9 cellular contexts compared by ENCODE assay signal in the genomic region with DNA sequence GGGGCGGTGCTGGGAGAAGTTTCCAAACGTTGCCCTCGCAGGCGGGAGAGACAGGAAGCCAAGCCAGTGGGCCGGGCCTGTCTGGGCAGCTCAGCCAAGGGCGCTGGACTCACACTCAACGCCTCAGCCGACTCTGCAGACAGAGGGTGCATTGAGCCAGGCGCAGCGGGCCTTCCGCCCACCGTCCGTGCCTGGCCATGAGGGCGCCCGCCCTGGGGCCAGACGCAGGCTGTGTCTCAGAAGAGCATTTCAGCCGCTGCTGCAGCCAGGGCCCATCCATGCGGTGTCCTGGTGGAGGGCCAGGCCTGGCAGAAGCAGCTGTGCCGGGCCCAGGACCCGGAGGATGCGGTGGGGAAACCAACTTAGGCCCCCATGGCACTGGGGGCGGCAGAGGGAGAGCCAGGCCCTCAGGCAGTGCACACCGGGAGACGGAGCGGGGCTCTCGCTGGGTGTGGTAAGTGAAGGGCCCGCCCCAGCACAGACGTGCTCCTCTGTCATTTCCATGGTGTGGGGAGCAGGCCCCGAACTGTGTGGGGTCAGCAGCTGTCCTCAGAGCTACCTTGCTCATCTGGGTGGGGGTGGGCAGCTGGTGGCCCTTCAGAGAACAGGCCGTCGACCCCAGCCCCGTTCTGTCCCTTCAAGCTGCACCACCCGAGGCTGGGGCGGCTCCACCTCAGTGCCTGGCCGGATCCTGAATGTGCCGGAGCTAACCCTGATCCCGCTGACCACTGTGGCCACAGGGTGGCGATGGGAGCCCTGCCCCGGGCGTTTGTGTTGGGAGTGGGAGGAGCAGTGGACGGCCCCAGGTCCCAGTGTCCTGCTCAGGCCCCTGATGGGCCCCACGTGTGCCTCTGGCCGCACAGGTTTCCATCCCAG. TPM values are rescaled to one million over a fixed set of nuclear protein-coding genes. Genes with fewer than 3 reads are reported as not detected.
DNase-seq lines count a peak whose midpoint lies in the region; ATAC-seq and TF ChIP-seq lines count a peak whose summit lies in the region.
"Had no signal": no experiment of that assay in that cellular context is flagged by ENCODE, and none has a peak within 500 bp of the region (broad histone marks: within the 10 kb centered on the region; RNA-seq: fewer than 3 reads in every experiment).

No MANE protein-coding gene starts in this region.

- no peaks in the 10 kb centered on the region for H3K27me3 ChIP-seq in heart left ventricle

- H3K27ac ChIP-seq in angular gyrus (ENCODE audit: low read depth, low read length) (peak overlapping the region; percentile 84), heart left ventricle (peak overlapping the region; percentile 18 to 94 (median 64))

- H3K27me3 Mint-ChIP-seq in natural killer cell treated with Interleukin-12 subunit alpha and Interleukin-12 subunit beta and Interleukin-15 and Interleukin-18, amount 100 ng/mL, for 72 hours: no peaks in the 10 kb centered on the region

- no peak overlapping the region for H3K27ac Mint-ChIP-seq in natural killer cell treated with Interleukin-12 subunit alpha and Interleukin-12 subunit beta and Interleukin-15 and Interleukin-18, amount 100 ng/mL, for 72 hours

- 43 to 49% (median 47%) methylated on average over 7 to 43 of the region's 43 CpGs for WGBS in heart left ventricle, 4 donors

- no peaks in the 10 kb centered on the region for H3K36me3 Mint-ChIP-seq in natural killer cell treated with Interleukin-12 subunit alpha and Interleukin-12 subunit beta and Interleukin-15 and Interleukin-18, amount 100 ng/mL, for 72 hours

- H3K9me3 ChIP-seq in heart left ventricle: no peaks in the 10 kb centered on the region

- H3K36me3 ChIP-seq in heart left ventricle: peaks cover 0 to 11% (median 0%) of the 10 kb centered on the region in 9 donors

- DNase-seq in ELF-1 (ENCODE audit: low read depth, low spot score) (peak; percentile 81), heart left ventricle (peak in 4 of 5 donors; percentile 68 to 85 (median 79)), putamen (ENCODE audit: low spot score) (peak; percentile 90), NOMO-1 treated with dmso at 0.1 percent for 144 hours (lab: John Stamatoyannopoulos, UW; ENCODE audit: unreplicated experiment) (no peak), germinal center (ENCODE audit: low spot score) (no peak)
- DNase-seq in natural killer cell treated with Interleukin-12 subunit alpha and Interleukin-12 subunit beta and Interleukin-15 and Interleukin-18, amount 100 ng/mL, for 72 hours (ENCODE audit: low spot score): no peak
- DNase-seq: cerebellar nuclear complex had no signal

- TF ChIP-seq CTCF in heart left ventricle (IDR thresholded peaks at IDR 0.05): peak in 11 of 12 donors; percentile 19 to 69 (median 53)

- H3K4me1 Mint-ChIP-seq in natural killer cell treated with Interleukin-12 subunit alpha and Interleukin-12 subunit beta and Interleukin-15 and Interleukin-18, amount 100 ng/mL, for 72 hours (ENCODE audit: low read depth in 2 of 2): no peaks in the 10 kb centered on the region

- peak; percentile 39 to 57 (median 44) for ATAC-seq in heart left ventricle
- no peak for ATAC-seq in natural killer cell treated with Interleukin-12 subunit alpha and Interleukin-12 subunit beta and Interleukin-15 and Interleukin-18, amount 100 ng/mL, for 72 hours
- ATAC-seq in HG03439 (IDR thresholded peaks at IDR 0.05; ENCODE audit: unreplicated experiment): no peak

- no peak for TF ChIP-seq POLR2A in heart left ventricle (IDR thresholded peaks at IDR 0.05)

- peak overlapping the region in 9 of 12 donors; percentile 10 to 52 (median 24) for H3K4me3 ChIP-seq in heart left ventricle

- no peaks in the 10 kb centered on the region for H3K9me3 Mint-ChIP-seq in natural killer cell treated with Interleukin-12 subunit alpha and Interleukin-12 subunit beta and Interleukin-15 and Interleukin-18, amount 100 ng/mL, for 72 hours

- H3K4me1 ChIP-seq in heart left ventricle: peaks cover 0 to 60% (median 42%) of the 10 kb centered on the region in 12 donors

- intact Hi-C loops in heart left ventricle (cut with DNase I): loop anchor here in 1 of 10 donors (2.0 kb wide), 1 partner anchor 17 kb away; a partner anchor contains a TSS

- no peak overlapping the region for H3K4me3 Mint-ChIP-seq in natural killer cell treated with Interleukin-12 subunit alpha and Interleukin-12 subunit beta and Interleukin-15 and Interleukin-18, amount 100 ng/mL, for 72 hours

RNA-seq across cellular contexts. Expression of a gene that starts 18.0 kb away (rescaled TPM):
- 10 to 100 TPM; 21.3 to 67.8 (median 33.6) TPM for total RNA-seq in heart left ventricle
- polyA plus RNA-seq in heart left ventricle: 10 to 100 TPM; 22.6 to 36.8 TPM
- total RNA-seq in natural killer cell treated with Interleukin-12 subunit alpha and Interleukin-12 subunit beta and Interleukin-15 and Interleukin-18, amount 100 ng/mL, for 72 hours: 10 to 100 TPM; 30.0 to 41.2 TPM

RNA-seq across cellular contexts. Expression of a gene that starts 18.2 kb away (rescaled TPM):
- 10 to 100 TPM; 24.1 to 52.0 (median 31.7) TPM for total RNA-seq in heart left ventricle
- polyA plus RNA-seq in heart left ventricle: 10 to 100 TPM; 31.5 to 80.2 TPM
- 1 to 10 TPM; 1.7 to 2.3 TPM for total RNA-seq in natural killer cell treated with Interleukin-12 subunit alpha and Interleukin-12 subunit beta and Interleukin-15 and Interleukin-18, amount 100 ng/mL, for 72 hours

RNA-seq across cellular contexts. Expression of a gene that starts 27.9 kb away (rescaled TPM):
- total RNA-seq in heart left ventricle: 1 to 10 TPM in 2 of 9 donors, under 1 TPM in 7; 0.30 to 7.1 (median 0.77) TPM
- polyA plus RNA-seq in heart left ventricle: under 1 TPM; 0.69 to 1.00 TPM
- 1 to 10 TPM; 2.8 to 9.4 TPM for total RNA-seq in natural killer cell treated with Interleukin-12 subunit alpha and Interleukin-12 subunit beta and Interleukin-15 and Interleukin-18, amount 100 ng/mL, for 72 hours

RNA-seq across cellular contexts. Expression of a gene that starts 41.6 kb away (rescaled TPM):
- total RNA-seq in heart left ventricle: under 1 TPM in 1 of 9 donors, not detected in 8; 0.04 TPM
- polyA plus RNA-seq in heart left ventricle: not detected
- not detected for total RNA-seq in natural killer cell treated with Interleukin-12 subunit alpha and Interleukin-12 subunit beta and Interleukin-15 and Interleukin-18, amount 100 ng/mL, for 72 hours

RNA-seq across cellular contexts. Expression of a gene that starts 54.5 kb away (rescaled TPM):
- total RNA-seq in heart left ventricle: 1 to 10 TPM; 3.1 to 7.8 (median 4.5) TPM
- 1 to 10 TPM; 4.0 to 4.3 TPM for polyA plus RNA-seq in heart left ventricle
- total RNA-seq in natural killer cell treated with Interleukin-12 subunit alpha and Interleukin-12 subunit beta and Interleukin-15 and Interleukin-18, amount 100 ng/mL, for 72 hours: 10 to 100 TPM; 11.3 to 48.5 TPM

Comparison
In these comparisons a context has a peak if more than half of its experiments do, and no peak if none do; other contexts are left out.
1. DNase-seq: peak in ELF-1 (single experiment), heart left ventricle (4 of 5) and putamen (single experiment); none in natural killer cell treated with Interleukin-12 subunit alpha and Interleukin-12 subunit beta and Interleukin-15 and Interleukin-18, amount 100 ng/mL, for 72 hours (single experiment), NOMO-1 treated with dmso at 0.1 percent for 144 hours (single experiment) and germinal center (single experiment).
2. ATAC-seq: peak in heart left ventricle (4 of 4); none in natural killer cell treated with Interleukin-12 subunit alpha and Interleukin-12 subunit beta and Interleukin-15 and Interleukin-18, amount 100 ng/mL, for 72 hours (0 of 2) and HG03439 (single experiment).
3. RNA of a gene that starts 18.2 kb away (total RNA-seq): 24.1 to 52.0 TPM in heart left ventricle; 1.7 to 2.3 TPM in natural killer cell treated with Interleukin-12 subunit alpha and Interleukin-12 subunit beta and Interleukin-15 and Interleukin-18, amount 100 ng/mL, for 72 hours; every median in the first group is over 4 times any median in the second.